In the genomic region with DNA sequence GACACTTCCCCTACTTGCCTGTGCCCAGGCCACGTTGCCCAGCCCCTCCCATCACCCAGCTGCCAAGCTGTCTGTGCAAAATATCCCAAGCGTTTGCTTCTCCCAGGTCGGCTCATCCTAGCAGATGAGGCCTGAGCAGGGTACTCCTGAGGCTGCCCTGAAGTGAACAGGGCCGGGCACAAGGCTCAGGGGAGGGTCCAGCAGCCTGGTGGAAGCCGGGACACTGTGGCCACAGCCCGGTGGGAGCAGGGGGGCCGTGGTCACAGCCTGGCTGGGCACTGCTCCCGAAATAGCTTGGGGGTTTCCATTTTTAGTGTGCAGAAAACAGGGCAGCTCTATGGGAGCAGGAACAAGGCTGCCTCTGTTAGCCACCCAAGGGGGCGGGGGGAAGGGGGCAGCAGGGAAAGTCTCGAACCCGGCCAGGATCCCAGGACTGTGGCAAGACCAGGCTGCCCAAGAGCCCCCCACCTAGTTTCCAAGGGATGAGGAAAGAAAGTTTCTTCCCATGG, we compare ENCODE assay signal across 10 cellular contexts. TPM values are rescaled to one million over a fixed set of nuclear protein-coding genes. Genes with fewer than 3 reads are reported as not detected.
A peak's percentile ranks its signal among the peaks of the same experiment; 100 is the strongest.
DNase-seq lines count a peak whose midpoint lies in the region; ATAC-seq and TF ChIP-seq lines count a peak whose summit lies in the region.
"Had no signal": no experiment of that assay in that cellular context is flagged by ENCODE, and none has a peak within 500 bp of the region (broad histone marks: within the 10 kb centered on the region; RNA-seq: fewer than 3 reads in every experiment).

No MANE protein-coding gene starts in this region.

- H3K27me3 ChIP-seq in heart left ventricle, result no peaks in the 10 kb centered on the region
- no peaks in the 10 kb centered on the region for H3K27me3 ChIP-seq in neural progenitor cell
- no peaks in the 10 kb centered on the region for H3K27me3 ChIP-seq in uterus

- H3K9me3 Mint-ChIP-seq in brain (no peaks in the 10 kb centered on the region), neural progenitor cell (no peaks in the 10 kb centered on the region)
- H3K9me3 Mint-ChIP-seq: IgD-negative memory B cell; stimulated activated effector memory CD8-positive, alpha-beta T cell treated with anti-CD3 and anti-CD28 coated beads, Interleukin-12 subunit alpha, Interleukin-12 subunit beta, amount 100 ng/mL, for 72 hours had no signal

- H3K9me3 ChIP-seq in heart left ventricle (no peaks in the 10 kb centered on the region), neural progenitor cell (ENCODE audit: low read depth) (no peaks in the 10 kb centered on the region), uterus (no peaks in the 10 kb centered on the region)

- H3K4me3 ChIP-seq in heart left ventricle (peak overlapping the region in 6 of 12 donors; percentile 7 to 84 (median 48)), neural progenitor cell (no peak overlapping the region), uterus (peak overlapping the region in 1 of 2 donors; percentile 9)

- peak overlapping the region; percentile 32 for H3K9ac ChIP-seq in neural progenitor cell

- H3K36me3 Mint-ChIP-seq in brain, result no peaks in the 10 kb centered on the region
- H3K36me3 Mint-ChIP-seq in neural progenitor cell, result peaks cover 7% of the 10 kb centered on the region
- H3K36me3 Mint-ChIP-seq: IgD-negative memory B cell had no signal

- peak; percentile 61 to 84 (median 76) for ATAC-seq in heart left ventricle
- no peak for ATAC-seq in GM19397 (IDR thresholded peaks at IDR 0.05; ENCODE audit: unreplicated experiment)
- no peak for ATAC-seq in HG03108 (IDR thresholded peaks at IDR 0.05; ENCODE audit: unreplicated experiment)
- ATAC-seq: stimulated activated effector memory CD8-positive, alpha-beta T cell treated with anti-CD3 and anti-CD28 coated beads, Interleukin-12 subunit alpha, Interleukin-12 subunit beta, amount 100 ng/mL, for 72 hours had no signal

- H3K4me1 Mint-ChIP-seq in brain (peaks cover 56% of the 10 kb centered on the region), neural progenitor cell (peaks cover 42% of the 10 kb centered on the region)

- no peak for TF ChIP-seq CTCF in brain (conservative IDR thresholded peaks at IDR 0.05)
- TF ChIP-seq CTCF in heart left ventricle (IDR thresholded peaks at IDR 0.05), result no peak
- TF ChIP-seq CTCF in neural progenitor cell (IDR thresholded peaks at IDR 0.05), result no peak
- no peak for TF ChIP-seq CTCF in uterus (IDR thresholded peaks at IDR 0.05)

- no peaks in the 10 kb centered on the region for H3K27me3 Mint-ChIP-seq in brain
- H3K27me3 Mint-ChIP-seq in neural progenitor cell (ENCODE audit: insufficient read depth, low read depth), result no peaks in the 10 kb centered on the region

- peak overlapping the region; percentile 86 to 89 (median 89) for H3K4me3 Mint-ChIP-seq in brain
- no peak overlapping the region for H3K4me3 Mint-ChIP-seq in neural progenitor cell
- H3K4me3 Mint-ChIP-seq: stimulated activated effector memory CD8-positive, alpha-beta T cell treated with anti-CD3 and anti-CD28 coated beads, Interleukin-12 subunit alpha, Interleukin-12 subunit beta, amount 100 ng/mL, for 72 hours had no signal

- no peak overlapping the region for H2AFZ ChIP-seq in neural progenitor cell (replicated peaks)

- peak overlapping the region; percentile 77 to 94 (median 89) for H3K27ac ChIP-seq in heart left ventricle
- no peak overlapping the region for H3K27ac ChIP-seq in neural progenitor cell
- peak overlapping the region; percentile 91 to 97 for H3K27ac ChIP-seq in uterus

- H3K4me2 ChIP-seq in neural progenitor cell, result peak overlapping the region; percentile 35

- peaks cover 17% of the 10 kb centered on the region for H3F3A ChIP-seq in neural progenitor cell (ENCODE audit: low read depth)

- intact Hi-C loops in heart left ventricle (cut with DNase I) (no loop called here), uterus (cut with DNase I; ENCODE audit: low total_unique reads) (no loop called here)

- H3K4me1 ChIP-seq in heart left ventricle (peaks cover 4 to 85% (median 41%) of the 10 kb centered on the region in 12 donors), neural progenitor cell (peaks cover 25% of the 10 kb centered on the region), uterus (peaks cover 11 to 24% of the 10 kb centered on the region in 2 donors)

- peaks cover 92% of the 10 kb centered on the region for H3K79me2 ChIP-seq in neural progenitor cell (ENCODE audit: low read depth)

- H3K27ac Mint-ChIP-seq in brain (peak overlapping the region; percentile 79 to 93 (median 91)), neural progenitor cell (no peak overlapping the region)
- H3K27ac Mint-ChIP-seq: IgD-negative memory B cell; stimulated activated effector memory CD8-positive, alpha-beta T cell treated with anti-CD3 and anti-CD28 coated beads, Interleukin-12 subunit alpha, Interleukin-12 subunit beta, amount 100 ng/mL, for 72 hours had no signal

- peaks cover 71% of the 10 kb centered on the region for H4K20me1 ChIP-seq in neural progenitor cell (ENCODE audit: low read depth)

- DNase-seq in heart left ventricle, result peak; percentile 49 to 78 (median 65)
- DNase-seq in neural progenitor cell (ENCODE audit: low spot score), result no peak
- no peak for DNase-seq in uterus
- no peak for DNase-seq in NCI-H2081 (lab: John Stamatoyannopoulos, UW)
- DNase-seq: small intestine had no signal

- WGBS in heart left ventricle, 4 donors, result 38 to 55% (median 46%) methylated on average over 11 of the region's 11 CpGs

- peak in 1 of 2 donors; percentile 24 for TF ChIP-seq POLR2A in heart left ventricle (IDR thresholded peaks at IDR 0.05)
- TF ChIP-seq POLR2A in uterus (IDR thresholded peaks at IDR 0.05), result no peak

- H3K36me3 ChIP-seq in heart left ventricle (peaks cover 0 to 3% (median 0%) of the 10 kb centered on the region in 9 donors), neural progenitor cell (no peaks in the 10 kb centered on the region), uterus (no peaks in the 10 kb centered on the region)

RNA-seq across cellular contexts. Expression of a gene that starts 3.4 kb away (rescaled TPM):
- polyA plus RNA-seq in brain (ENCODE audit: insufficient read depth, low read depth, low replicate concordance) (70.1 TPM), heart left ventricle (10 to 100 TPM; 31.8 to 64.6 TPM)
- total RNA-seq in heart left ventricle (10 to 100 TPM; 28.0 to 71.8 (median 46.4) TPM), neural progenitor cell (ENCODE audit: low replicate concordance) (53.6 and 142 TPM in 2 replicates), uterus (100 to 1,000 TPM in 1 of 4 donors, 10 to 100 TPM in 3; 23.5 to 133 (median 60.9) TPM)
- polyA plus RNA-seq: IgD-negative memory B cell had no signal

RNA-seq across cellular contexts. Expression of a gene that starts 13.5 kb away (rescaled TPM):
- polyA plus RNA-seq in brain (ENCODE audit: insufficient read depth, low read depth, low replicate concordance), result 11.4 TPM
- 10 to 100 TPM in 6 of 9 donors, 1 to 10 TPM in 3; 8.2 to 14.8 (median 11.6) TPM for total RNA-seq in heart left ventricle
- 10 to 100 TPM in 1 of 2 donors, 1 to 10 TPM in 1; 9.3 to 13.5 TPM for polyA plus RNA-seq in heart left ventricle
- 13.9 and 22.0 TPM in 2 replicates for total RNA-seq in neural progenitor cell (ENCODE audit: low replicate concordance)
- 10 to 100 TPM in 2 of 4 donors, 1 to 10 TPM in 2; 2.6 to 11.1 (median 7.8) TPM for total RNA-seq in uterus

RNA-seq across cellular contexts. Expression of a gene that starts 13.6 kb away (rescaled TPM):
- polyA plus RNA-seq in brain (ENCODE audit: insufficient read depth, low read depth, low replicate concordance) (232 TPM), heart left ventricle (100 to 1,000 TPM; 289 to 733 TPM)
- total RNA-seq in heart left ventricle (100 to 1,000 TPM; 177 to 284 (median 198) TPM), neural progenitor cell (ENCODE audit: low replicate concordance) (472 and 510 TPM in 2 replicates), uterus (100 to 1,000 TPM in 3 of 4 donors, 10 to 100 TPM in 1; 94.8 to 195 (median 141) TPM)

RNA-seq across cellular contexts. Expression of a gene that starts 20.1 kb away (rescaled TPM):
- polyA plus RNA-seq in brain (ENCODE audit: insufficient read depth, low read depth, low replicate concordance), result 5.9 TPM
- 1 to 10 TPM; 2.1 to 5.0 (median 3.6) TPM for total RNA-seq in heart left ventricle
- 1 to 10 TPM; 2.6 to 5.1 TPM for polyA plus RNA-seq in heart left ventricle
- 8.3 and 11.8 TPM in 2 replicates for total RNA-seq in neural progenitor cell (ENCODE audit: low replicate concordance)
- total RNA-seq in uterus, result 10 to 100 TPM in 1 of 4 donors, 1 to 10 TPM in 3; 5.3 to 11.5 (median 7.5) TPM

RNA-seq across cellular contexts. Expression of a gene that starts 54.4 kb away (rescaled TPM):
- polyA plus RNA-seq in brain (ENCODE audit: insufficient read depth, low read depth, low replicate concordance) (not detected), heart left ventricle (not detected)
- total RNA-seq in heart left ventricle (not detected), neural progenitor cell (ENCODE audit: low replicate concordance) (0.82 and 1.4 TPM in 2 replicates), uterus (under 1 TPM in 2 of 4 donors, not detected in 2; 0.37 to 0.55 TPM)
- polyA plus RNA-seq: IgD-negative memory B cell, small intestine had no signal

Comparison
In these comparisons a context has a peak if more than half of its experiments do, and no peak if none do; other contexts are left out.
1. ATAC-seq: peak in heart left ventricle (4 of 4); none in GM19397 (single experiment) and HG03108 (single experiment).
2. DNase-seq: peak in heart left ventricle (5 of 5); none in neural progenitor cell (single experiment), uterus (0 of 2) and NCI-H2081 (0 of 2).